In the genomic region with DNA sequence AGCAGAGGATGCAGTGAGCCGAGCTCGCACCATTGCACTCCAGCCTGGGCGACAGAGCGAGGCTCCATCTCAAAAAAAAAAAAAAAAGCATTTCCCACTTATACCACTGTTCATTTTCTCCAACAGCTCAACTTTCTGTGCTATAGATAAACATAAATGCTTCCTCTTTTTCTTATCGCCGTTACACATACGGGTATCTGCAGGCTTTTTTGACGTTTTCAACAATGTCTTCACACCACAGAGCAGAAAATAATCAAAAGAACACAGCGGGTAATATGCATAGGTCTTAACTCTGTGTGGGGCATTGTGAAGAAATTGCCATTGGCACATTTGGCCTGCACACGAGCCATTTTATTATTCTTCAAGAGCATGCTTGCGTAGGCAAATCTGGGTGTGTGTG, we compare ENCODE assay signal across 12 cellular contexts.
"Had no signal": no experiment of that assay in that cellular context is flagged by ENCODE, and none has a peak within 500 bp of the region (broad histone marks: within the 10 kb centered on the region; RNA-seq: fewer than 3 reads in every experiment).

No MANE protein-coding gene starts in this region.

- H3K4me1 ChIP-seq: foreskin keratinocyte, lower lobe of right lung, neural progenitor cell, suprapubic skin had no signal

- DNase-seq: activated B cell treated with CpG ODN at 0.5 μM for 24 hours; activated CD4-positive, alpha-beta T cell treated with anti-CD3 and anti-CD28 coated beads, Interleukin-2, amount 50 U/mL, for 1 hour; dorsolateral prefrontal cortex; foreskin keratinocyte; left cardiac atrium; lower lobe of right lung; ovary; stimulated activated CD4-positive, alpha-beta T cell treated with anti-CD3 and anti-CD28 coated beads, Interleukin-2, amount 100 ng/mL, for 48 hours; stimulated activated naive CD4-positive, alpha-beta T cell treated with Interleukin-2 at 50 U/mL for 16 hours; T-helper 9 cell had no signal

- H3K36me3 ChIP-seq: lower lobe of right lung, ovary, suprapubic skin had no signal

- H3K4me2 ChIP-seq: neural progenitor cell had no signal

- H3K4me3 ChIP-seq: dorsolateral prefrontal cortex, lower lobe of right lung, neural progenitor cell, ovary, suprapubic skin had no signal

- ATAC-seq: foreskin keratinocyte, left cardiac atrium, lower lobe of right lung had no signal

- H3K9me3 ChIP-seq: ovary had no signal

- H3K27me3 ChIP-seq: dorsolateral prefrontal cortex, foreskin keratinocyte, neural progenitor cell, ovary, suprapubic skin had no signal

- H3K27ac ChIP-seq: dorsolateral prefrontal cortex, foreskin keratinocyte, lower lobe of right lung, neural progenitor cell, ovary, suprapubic skin had no signal

- H3K9ac ChIP-seq: neural progenitor cell had no signal
